Comparison of ENCODE assay signal across 20 cellular contexts in the genomic region with DNA sequence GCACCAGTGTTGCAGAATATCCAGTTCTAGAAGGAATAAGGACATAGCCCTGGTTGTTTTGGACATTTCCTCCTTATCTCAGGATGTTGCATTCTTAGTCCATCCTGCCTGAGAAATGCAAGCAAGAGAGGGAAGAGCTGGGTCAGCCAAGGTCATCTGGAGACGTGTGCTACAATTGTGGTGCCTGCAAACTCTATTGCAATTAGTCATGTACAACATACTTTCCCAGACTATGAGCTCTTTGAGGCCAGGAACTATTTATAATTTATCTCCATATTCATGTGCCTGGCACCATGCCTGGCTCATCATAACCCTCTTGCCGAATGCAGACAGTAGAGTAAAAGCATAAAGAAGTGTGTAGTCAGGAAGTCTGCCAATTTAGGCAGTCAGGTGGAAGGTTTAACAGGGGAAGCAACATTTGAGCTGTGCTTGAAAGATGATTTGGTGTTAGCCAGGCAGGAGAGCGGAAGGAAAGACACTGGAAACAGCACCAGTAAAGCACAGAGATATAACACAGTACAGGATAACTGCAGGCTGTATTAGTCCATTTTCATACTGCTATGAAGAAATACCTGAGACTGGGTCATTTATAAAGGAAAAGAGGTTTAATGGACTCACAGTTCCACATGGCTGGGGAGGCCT.
DNase-seq lines count a peak whose midpoint lies in the region; ATAC-seq and TF ChIP-seq lines count a peak whose summit lies in the region.
"Had no signal": no experiment of that assay in that cellular context is flagged by ENCODE, and none has a peak within 500 bp of the region (broad histone marks: within the 10 kb centered on the region; RNA-seq: fewer than 3 reads in every experiment).

No MANE protein-coding gene starts in this region.

- no peak for TF ChIP-seq POLR2A in heart left ventricle (IDR thresholded peaks at IDR 0.05)

- H3K4me3 Mint-ChIP-seq in type B pancreatic cell: no peak overlapping the region
- H3K4me3 Mint-ChIP-seq: activated T-helper 17 cell treated with anti-CD3 and anti-CD28 coated beads, Interleukin-2, amount 50 U/mL, for 72 hours; nephron; stimulated activated naive B cell treated with anti-CD40 and anti-IgM and Interleukin-4, amounts not matched to agents 10 μg/mL and 1 μg/mL and 100 μg/mL, for 72 hours; T-helper 2 cell treated with Interferon-gamma antibody and Interleukin-4, amounts not matched to agents 5 μg/mL and 100 μg/mL, for 36 hours had no signal

- H3K36me3 Mint-ChIP-seq in type B pancreatic cell: no peaks in the 10 kb centered on the region
- H3K36me3 Mint-ChIP-seq: stimulated activated naive B cell treated with anti-CD40 and anti-IgM and Interleukin-4, amounts not matched to agents 10 μg/mL and 1 μg/mL and 100 μg/mL, for 72 hours had no signal

- no peaks in the 10 kb centered on the region for H3K9me3 ChIP-seq in heart left ventricle
- H3K9me3 ChIP-seq: gastroesophageal sphincter, SJSA1, tibial nerve had no signal

- ATAC-seq in Right ventricle myocardium inferior (peak; percentile 91), heart left ventricle (peak; percentile 67 to 98 (median 89)), GM19035 (IDR thresholded peaks at IDR 0.05; ENCODE audit: unreplicated experiment) (no peak)
- no peak for ATAC-seq in stimulated activated naive CD8-positive, alpha-beta T cell treated with anti-CD3 and anti-CD28 coated beads, Interleukin-15, Interleukin-2, amounts not matched to agents 100 U/mL and 50 U/mL, for 24 hours
- ATAC-seq: activated T-helper 17 cell treated with anti-CD3 and anti-CD28 coated beads, Interleukin-2, amount 50 U/mL, for 72 hours; gastroesophageal sphincter; stimulated activated naive B cell treated with anti-CD40 and anti-IgM and Interleukin-4, amounts not matched to agents 10 μg/mL and 1 μg/mL and 100 μg/mL, for 72 hours had no signal

- H3K4me3 ChIP-seq in astrocyte of the cerebellum (ENCODE audit: low read depth, low read length) (no peak overlapping the region), heart left ventricle (no peak overlapping the region)
- H3K4me3 ChIP-seq: gastroesophageal sphincter, SJSA1, tibial nerve had no signal

- no peaks in the 10 kb centered on the region for H3K36me3 ChIP-seq in heart left ventricle
- H3K36me3 ChIP-seq: gastroesophageal sphincter, SJSA1, tibial nerve had no signal

- DNase-seq in Right ventricle myocardium inferior (ENCODE audit: missing footprints) (no peak), cardiac septum (ENCODE audit: low spot score) (no peak), astrocyte of the cerebellum (ENCODE audit: low read depth) (peak; percentile 66), heart left ventricle (peak in 4 of 5 donors; percentile 33 to 84 (median 50)), type B pancreatic cell (ENCODE audit: extremely low spot score, unreplicated experiment) (no peak), AG08396 (ENCODE audit: low spot score) (no peak)
- no peak for DNase-seq in stimulated activated naive CD8-positive, alpha-beta T cell treated with anti-CD3 and anti-CD28 coated beads, Interleukin-15, Interleukin-2, amounts not matched to agents 100 U/mL and 50 U/mL, for 24 hours
- DNase-seq: activated CD4-positive, CD25-positive, alpha-beta regulatory T cell treated with anti-CD3 and anti-CD28 coated beads, Interleukin-2, amount 50 U/mL, for 72 hours; DMS79; mesenchymal stem cell; NCI-H187 treated with DMSO at 0.1 percent for 48 hours; NCI-H524; stimulated activated naive B cell treated with anti-CD40 and anti-IgM and Interleukin-4, amounts not matched to agents 10 μg/mL and 1 μg/mL and 100 μg/mL, for 72 hours had no signal

- 20 to 39% (median 30%) methylated on average over 2 to 3 of the region's 3 CpGs for WGBS in heart left ventricle, 4 donors

- H3K9me3 Mint-ChIP-seq in type B pancreatic cell: no peaks in the 10 kb centered on the region
- H3K9me3 Mint-ChIP-seq: activated T-helper 17 cell treated with anti-CD3 and anti-CD28 coated beads, Interleukin-2, amount 50 U/mL, for 72 hours; nephron; stimulated activated naive B cell treated with anti-CD40 and anti-IgM and Interleukin-4, amounts not matched to agents 10 μg/mL and 1 μg/mL and 100 μg/mL, for 72 hours; T-helper 2 cell treated with Interferon-gamma antibody and Interleukin-4, amounts not matched to agents 5 μg/mL and 100 μg/mL, for 36 hours had no signal

- peak overlapping the region in 8 of 12 donors; percentile 12 to 64 (median 37) for H3K27ac ChIP-seq in heart left ventricle
- H3K27ac ChIP-seq: gastroesophageal sphincter, SJSA1, tibial nerve had no signal

- no peaks in the 10 kb centered on the region for H3K27me3 ChIP-seq in heart left ventricle
- H3K27me3 ChIP-seq: gastroesophageal sphincter, SJSA1, tibial nerve had no signal

- intact Hi-C loops in Right ventricle myocardium inferior (cut with DNase I) (loop anchor here (2.0 kb wide), 1 partner anchor 38 kb away; no protein-coding TSS in a partner anchor), cardiac septum (cut with DNase I) (no loop called here), heart left ventricle (cut with DNase I) (loop anchor here in 1 of 10 donors (1.0 to 5.0 kb wide), 2 partner anchors 37 to 143 kb away; no protein-coding TSS in a partner anchor)

- no peaks in the 10 kb centered on the region for H3K27me3 Mint-ChIP-seq in type B pancreatic cell

- peaks cover 0 to 13% (median 1%) of the 10 kb centered on the region in 12 donors for H3K4me1 ChIP-seq in heart left ventricle
- H3K4me1 ChIP-seq: gastroesophageal sphincter, SJSA1, tibial nerve had no signal

- in situ Hi-C loops in astrocyte of the cerebellum (cut with HindIII; ENCODE audit: low sequenced_read_pairs): no loop called here

- TF ChIP-seq CTCF in astrocyte of the cerebellum (IDR thresholded peaks at IDR 0.05; ENCODE audit: low read depth, low read length, missing control alignments) (no peak), heart left ventricle (IDR thresholded peaks at IDR 0.05) (no peak), type B pancreatic cell (conservative IDR thresholded peaks at IDR 0.05) (no peak)

- no peaks in the 10 kb centered on the region for H3K4me1 Mint-ChIP-seq in type B pancreatic cell (ENCODE audit: unreplicated experiment)
- H3K4me1 Mint-ChIP-seq: activated T-helper 17 cell treated with anti-CD3 and anti-CD28 coated beads, Interleukin-2, amount 50 U/mL, for 72 hours; nephron; stimulated activated naive B cell treated with anti-CD40 and anti-IgM and Interleukin-4, amounts not matched to agents 10 μg/mL and 1 μg/mL and 100 μg/mL, for 72 hours had no signal

- no peak overlapping the region for H3K27ac Mint-ChIP-seq in type B pancreatic cell
- H3K27ac Mint-ChIP-seq: activated T-helper 17 cell treated with anti-CD3 and anti-CD28 coated beads, Interleukin-2, amount 50 U/mL, for 72 hours; nephron; stimulated activated naive B cell treated with anti-CD40 and anti-IgM and Interleukin-4, amounts not matched to agents 10 μg/mL and 1 μg/mL and 100 μg/mL, for 72 hours; T-helper 2 cell treated with Interferon-gamma antibody and Interleukin-4, amounts not matched to agents 5 μg/mL and 100 μg/mL, for 36 hours had no signal

Comparison
In these comparisons a context has a peak if more than half of its experiments do, and no peak if none do; other contexts are left out.
1. DNase-seq: peak in astrocyte of the cerebellum (single experiment) and heart left ventricle (4 of 5); none in Right ventricle myocardium inferior (single experiment), cardiac septum (single experiment), stimulated activated naive CD8-positive, alpha-beta T cell treated with anti-CD3 and anti-CD28 coated beads, Interleukin-15, Interleukin-2, amounts not matched to agents 100 U/mL and 50 U/mL, for 24 hours (single experiment), type B pancreatic cell (single experiment) and AG08396 (single experiment).
2. ATAC-seq: peak in Right ventricle myocardium inferior (single experiment) and heart left ventricle (4 of 4); none in GM19035 (single experiment) and stimulated activated naive CD8-positive, alpha-beta T cell treated with anti-CD3 and anti-CD28 coated beads, Interleukin-15, Interleukin-2, amounts not matched to agents 100 U/mL and 50 U/mL, for 24 hours (single experiment).